Comparison of ENCODE assay signal across 21 cellular contexts in the genomic region with DNA sequence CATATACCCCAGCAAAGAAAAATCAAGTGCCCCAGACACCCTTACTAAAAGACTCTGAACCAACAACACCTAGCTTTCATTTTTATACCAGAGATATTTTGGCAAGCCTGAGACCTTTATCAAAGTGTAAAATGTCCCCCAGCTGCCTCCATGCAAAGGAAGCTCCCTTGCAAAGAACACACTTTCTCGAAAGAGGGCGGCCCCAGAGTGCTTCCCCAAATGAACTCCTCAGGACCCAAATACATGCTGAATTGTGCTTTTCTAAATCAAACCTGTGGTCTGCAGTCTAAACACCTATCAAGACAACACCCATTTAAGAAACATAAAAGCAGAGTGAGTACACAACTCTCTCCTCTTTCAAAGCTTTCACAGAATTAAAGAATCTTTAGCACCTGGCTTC.
DNase-seq lines count a peak whose midpoint lies in the region; ATAC-seq lines count a peak whose summit lies in the region.
"Had no signal": no experiment of that assay in that cellular context is flagged by ENCODE, and none has a peak within 500 bp of the region (broad histone marks: within the 10 kb centered on the region; RNA-seq: fewer than 3 reads in every experiment).

No MANE protein-coding gene starts in this region.

- no peaks in the 10 kb centered on the region for H3K27me3 ChIP-seq in layer of hippocampus (ENCODE audit: control insufficient read depth, insufficient read depth, low read length)
- H3K27me3 ChIP-seq: cardiac muscle cell, gastrocnemius medialis had no signal

- intact Hi-C loops in head of caudate nucleus (cut with DNase I) = no loop called here

- peak overlapping the region; percentile 42 for H3K27ac ChIP-seq in layer of hippocampus (ENCODE audit: low read depth, low read length)
- H3K27ac ChIP-seq: cardiac muscle cell, gastrocnemius medialis had no signal

- peaks cover 6 to 8% of the 10 kb centered on the region in 2 donors for H3K9me3 Mint-ChIP-seq in stimulated activated naive B cell treated with anti-CD40 and anti-IgM and Interleukin-4, amounts not matched to agents 10 μg/mL and 1 μg/mL and 100 μg/mL, for 72 hours

- H3K27me3 Mint-ChIP-seq in stimulated activated naive B cell treated with anti-CD40 and anti-IgM and Interleukin-4, amounts not matched to agents 10 μg/mL and 1 μg/mL and 100 μg/mL, for 72 hours = peaks cover 21 to 24% of the 10 kb centered on the region in 2 donors

- no peak overlapping the region for H3K27ac Mint-ChIP-seq in stimulated activated naive B cell treated with anti-CD40 and anti-IgM and Interleukin-4, amounts not matched to agents 10 μg/mL and 1 μg/mL and 100 μg/mL, for 72 hours
- H3K27ac Mint-ChIP-seq: activated naive CD8-positive, alpha-beta T cell; WTC11 had no signal

- H3K4me1 Mint-ChIP-seq in stimulated activated naive B cell treated with anti-CD40 and anti-IgM and Interleukin-4, amounts not matched to agents 10 μg/mL and 1 μg/mL and 100 μg/mL, for 72 hours = peaks cover 29 to 64% of the 10 kb centered on the region in 2 donors

- H3K36me3 Mint-ChIP-seq in stimulated activated naive B cell treated with anti-CD40 and anti-IgM and Interleukin-4, amounts not matched to agents 10 μg/mL and 1 μg/mL and 100 μg/mL, for 72 hours = peaks cover 1 to 10% of the 10 kb centered on the region in 2 donors
- H3K36me3 Mint-ChIP-seq: WTC11 had no signal

- no peak for ATAC-seq in stimulated activated naive B cell treated with anti-CD40 and anti-IgM and Interleukin-4, amounts not matched to agents 10 μg/mL and 1 μg/mL and 100 μg/mL, for 72 hours (replicated peaks)
- ATAC-seq in HG03565 (IDR thresholded peaks at IDR 0.05; ENCODE audit: unreplicated experiment) = no peak
- ATAC-seq: gastrocnemius medialis, WTC11 had no signal

- DNase-seq in SKM-1 treated with dmso at 0.1 percent for 144 hours (lab: John Stamatoyannopoulos, UW; ENCODE audit: unreplicated experiment) (peak; percentile 32), SKM-1 (lab: John Stamatoyannopoulos, UW; ENCODE audit: unreplicated experiment) (no peak), MV-4-11 (lab: John Stamatoyannopoulos, UW) (peak; percentile 27), NCI-H1417 (lab: John Stamatoyannopoulos, UW) (no peak), head of caudate nucleus (no peak)
- DNase-seq in stimulated activated naive B cell treated with anti-CD40 and anti-IgM and Interleukin-4, amounts not matched to agents 10 μg/mL and 1 μg/mL and 100 μg/mL, for 72 hours = no peak
- DNase-seq: activated CD4-positive, alpha-beta T cell treated with anti-CD3 and anti-CD28 coated beads, Interleukin-2, amount 50 U/mL, for 48 hours; activated CD8-positive, alpha-beta memory T cell treated with anti-CD3 and anti-CD28 coated beads, Interleukin-2, amount 50 U/mL, for 4 hours; aorta; Caco-2; gastrocnemius medialis; IMR-90; NCI-H146; NCI-H524; SK-N-SH; T-helper 9 cell had no signal

- peak overlapping the region; percentile 34 to 35 for H3K4me3 Mint-ChIP-seq in stimulated activated naive B cell treated with anti-CD40 and anti-IgM and Interleukin-4, amounts not matched to agents 10 μg/mL and 1 μg/mL and 100 μg/mL, for 72 hours
- H3K4me3 Mint-ChIP-seq: activated naive CD8-positive, alpha-beta T cell; WTC11 had no signal

Comparison
In these comparisons a context has a peak if more than half of its experiments do, and no peak if none do; other contexts are left out.
1. DNase-seq: peak in SKM-1 treated with dmso at 0.1 percent for 144 hours (single experiment) and MV-4-11 (single experiment); none in SKM-1 (single experiment), stimulated activated naive B cell treated with anti-CD40 and anti-IgM and Interleukin-4, amounts not matched to agents 10 μg/mL and 1 μg/mL and 100 μg/mL, for 72 hours (single experiment), NCI-H1417 (0 of 3) and head of caudate nucleus (0 of 42).